21 cellular contexts compared by ENCODE assay signal in the genomic region with DNA sequence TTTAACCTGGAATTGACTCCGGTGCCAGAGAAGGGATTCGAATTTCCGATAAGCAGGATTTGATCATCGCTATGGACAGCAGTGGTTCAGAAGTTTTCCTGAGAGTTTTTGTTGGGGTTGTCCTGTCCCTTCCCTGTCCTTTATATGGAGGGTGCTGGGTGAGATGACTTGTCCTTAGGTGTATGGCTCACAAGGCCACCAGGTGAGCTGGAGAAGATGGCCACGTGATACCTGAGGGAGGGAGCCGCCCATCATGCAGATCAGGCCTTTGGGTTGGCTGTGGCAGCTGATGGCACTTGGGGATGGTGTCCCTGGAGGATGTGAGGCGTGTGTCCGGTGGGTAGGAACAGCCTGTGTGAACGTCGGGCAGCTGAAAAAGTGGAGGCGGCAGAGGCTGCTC.
DNase-seq lines count a peak whose midpoint lies in the region; ATAC-seq and TF ChIP-seq lines count a peak whose summit lies in the region.
"Had no signal": no experiment of that assay in that cellular context is flagged by ENCODE, and none has a peak within 500 bp of the region (broad histone marks: within the 10 kb centered on the region; RNA-seq: fewer than 3 reads in every experiment).

No MANE protein-coding gene starts in this region.

- 94 to 100% methylated on average over 5 to 11 of the region's 11 CpGs for WGBS in endodermal cell (ENCODE audit: insufficient coverage in 1 of 2, insufficient read length in 1 of 2), 2 experiments

- H3K4me1 ChIP-seq in endodermal cell (ENCODE audit: control insufficient read depth, insufficient read depth, low read length) (no peaks in the 10 kb centered on the region), osteoblast (ENCODE audit: insufficient read depth, low read length) (peaks cover under 1% of the 10 kb centered on the region)
- H3K4me1 ChIP-seq: A549, BE2C had no signal

- no peak overlapping the region for H3K27ac Mint-ChIP-seq in activated CD8-positive, alpha-beta memory T cell treated with anti-CD3 and anti-CD28 coated beads, Interleukin-2, amount 10 ng/mL, durations not matched to agents 7 days and 5 days
- H3K27ac Mint-ChIP-seq in endodermal cell: no peak overlapping the region
- H3K27ac Mint-ChIP-seq in activated T-cell treated with anti-CD3 and anti-CD28 coated beads, Interleukin-2, amount 50 U/mL, for 72 hours: no peak overlapping the region
- H3K27ac Mint-ChIP-seq: CD4-positive, alpha-beta memory T cell had no signal

- no peak overlapping the region for H3K4me3 Mint-ChIP-seq in activated CD8-positive, alpha-beta memory T cell treated with anti-CD3 and anti-CD28 coated beads, Interleukin-2, amount 10 ng/mL, durations not matched to agents 7 days and 5 days
- no peak overlapping the region for H3K4me3 Mint-ChIP-seq in endodermal cell
- H3K4me3 Mint-ChIP-seq in activated T-cell treated with anti-CD3 and anti-CD28 coated beads, Interleukin-2, amount 50 U/mL, for 72 hours: no peak overlapping the region
- H3K4me3 Mint-ChIP-seq: CD4-positive, alpha-beta memory T cell had no signal

- no peak for ATAC-seq in activated CD8-positive, alpha-beta memory T cell treated with anti-CD3 and anti-CD28 coated beads, Interleukin-2, amount 10 ng/mL, durations not matched to agents 7 days and 5 days
- ATAC-seq in GM18909 (IDR thresholded peaks at IDR 0.05; ENCODE audit: poor library complexity, unreplicated experiment): no peak
- ATAC-seq in activated T-cell treated with anti-CD3 and anti-CD28 coated beads, Interleukin-2, amount 50 U/mL, for 72 hours (replicated peaks in 1 of 2): no peak
- ATAC-seq: A549 had no signal

- no peak overlapping the region for H3K9ac ChIP-seq in endodermal cell (ENCODE audit: extremely low read depth, low read length, poor library complexity, severe bottlenecking)

- no peak overlapping the region for H2AFZ ChIP-seq in osteoblast (ENCODE audit: low read length)

- no peaks in the 10 kb centered on the region for H3K4me1 Mint-ChIP-seq in activated CD8-positive, alpha-beta memory T cell treated with anti-CD3 and anti-CD28 coated beads, Interleukin-2, amount 10 ng/mL, durations not matched to agents 7 days and 5 days
- no peaks in the 10 kb centered on the region for H3K4me1 Mint-ChIP-seq in endodermal cell
- H3K4me1 Mint-ChIP-seq in activated T-cell treated with anti-CD3 and anti-CD28 coated beads, Interleukin-2, amount 50 U/mL, for 72 hours (ENCODE audit: low read depth): no peaks in the 10 kb centered on the region
- H3K4me1 Mint-ChIP-seq: CD4-positive, alpha-beta memory T cell had no signal

- H3K9me3 ChIP-seq in endodermal cell (ENCODE audit: control insufficient read depth, low read length) (peaks cover 4% of the 10 kb centered on the region), osteoblast (ENCODE audit: low read depth, low read length) (no peaks in the 10 kb centered on the region)
- H3K9me3 ChIP-seq: BE2C had no signal

- no peaks in the 10 kb centered on the region for H3K36me3 Mint-ChIP-seq in activated CD8-positive, alpha-beta memory T cell treated with anti-CD3 and anti-CD28 coated beads, Interleukin-2, amount 10 ng/mL, durations not matched to agents 7 days and 5 days
- no peaks in the 10 kb centered on the region for H3K36me3 Mint-ChIP-seq in endodermal cell (ENCODE audit: low read depth)
- no peaks in the 10 kb centered on the region for H3K36me3 Mint-ChIP-seq in activated T-cell treated with anti-CD3 and anti-CD28 coated beads, Interleukin-2, amount 50 U/mL, for 72 hours (ENCODE audit: insufficient read depth in 2 of 2)
- H3K36me3 Mint-ChIP-seq: CD4-positive, alpha-beta memory T cell had no signal

- H3K9me3 Mint-ChIP-seq in activated CD8-positive, alpha-beta memory T cell treated with anti-CD3 and anti-CD28 coated beads, Interleukin-2, amount 10 ng/mL, durations not matched to agents 7 days and 5 days (ENCODE audit: low read depth): peaks cover 2% of the 10 kb centered on the region
- peaks cover 3% of the 10 kb centered on the region for H3K9me3 Mint-ChIP-seq in endodermal cell
- peaks cover 0 to 2% of the 10 kb centered on the region in 2 donors for H3K9me3 Mint-ChIP-seq in activated T-cell treated with anti-CD3 and anti-CD28 coated beads, Interleukin-2, amount 50 U/mL, for 72 hours

- H3K27me3 Mint-ChIP-seq in activated CD8-positive, alpha-beta memory T cell treated with anti-CD3 and anti-CD28 coated beads, Interleukin-2, amount 10 ng/mL, durations not matched to agents 7 days and 5 days: peaks cover 2% of the 10 kb centered on the region
- peaks cover 8% of the 10 kb centered on the region for H3K27me3 Mint-ChIP-seq in endodermal cell (ENCODE audit: insufficient read depth)
- no peaks in the 10 kb centered on the region for H3K27me3 Mint-ChIP-seq in activated T-cell treated with anti-CD3 and anti-CD28 coated beads, Interleukin-2, amount 50 U/mL, for 72 hours (ENCODE audit: low read depth)

- H3K27me3 ChIP-seq in endodermal cell (ENCODE audit: control insufficient read depth, insufficient read depth, low read length, poor library complexity, severe bottlenecking): no peaks in the 10 kb centered on the region
- peaks cover 5% of the 10 kb centered on the region for H3K27me3 ChIP-seq in osteoblast (ENCODE audit: insufficient read depth, low read length)
- H3K27me3 ChIP-seq: BE2C had no signal

- H3K36me3 ChIP-seq in endodermal cell (ENCODE audit: control insufficient read depth, insufficient read depth, low read length) (no peaks in the 10 kb centered on the region), osteoblast (ENCODE audit: insufficient read depth, low read length) (no peaks in the 10 kb centered on the region)
- H3K36me3 ChIP-seq: BE2C had no signal

- CTCF ChIA-PET in activated CD8-positive, alpha-beta memory T cell treated with anti-CD3 and anti-CD28 coated beads, Interleukin-2, amount 10 ng/mL, durations not matched to agents 7 days and 5 days (lab: Charles Lee): no interaction called here

- no peaks in the 10 kb centered on the region for H4K20me1 ChIP-seq in osteoblast (ENCODE audit: insufficient read depth, low read length)

- H3K79me2 ChIP-seq in osteoblast (ENCODE audit: insufficient read depth, low read length): no peaks in the 10 kb centered on the region

- H3K4me3 ChIP-seq in endodermal cell (ENCODE audit: low read length) (no peak overlapping the region), osteoblast (ENCODE audit: insufficient read depth, low read length) (no peak overlapping the region), foreskin fibroblast (ENCODE audit: low read depth in 1 of 2, low read length in 2 of 2) (no peak overlapping the region)
- H3K4me3 ChIP-seq: A549 had no signal

- H3K27ac ChIP-seq in endodermal cell (ENCODE audit: low read depth, low read length) (no peak overlapping the region), osteoblast (ENCODE audit: low read depth, low read length) (no peak overlapping the region)
- H3K27ac ChIP-seq: A549 had no signal

- DNase-seq in activated CD8-positive, alpha-beta memory T cell treated with anti-CD3 and anti-CD28 coated beads, Interleukin-2, amount 50 U/mL, for 48 hours: peak; percentile 8
- no peak for DNase-seq in activated CD8-positive, alpha-beta memory T cell treated with anti-CD3 and anti-CD28 coated beads, Interleukin-2, amount 10 ng/mL, durations not matched to agents 7 days and 5 days
- DNase-seq in endodermal cell: peak; percentile 19
- peak; percentile 30 for DNase-seq in osteoblast (ENCODE audit: insufficient read length, low spot score, missing footprints)
- DNase-seq in foreskin fibroblast: no peak
- no peak for DNase-seq in activated T-cell treated with anti-CD3 and anti-CD28 coated beads, Interleukin-2, amount 50 U/mL, for 72 hours
- DNase-seq: 8988T; ACHN; AML-193; BE2C; C1 segment of cervical spinal cord; Calu3; CD4-positive, alpha-beta memory T cell; COR-L47; DMS53; DMS79 treated with DMSO at 0.1 percent for 48 hours; GF-D8; GOT3; HCEC 1CT had no signal

- TF ChIP-seq CTCF in endodermal cell (conservative IDR thresholded peaks at IDR 0.05) (no peak), osteoblast (IDR thresholded peaks at IDR 0.05; ENCODE audit: extremely low read depth, low read depth, low read length) (no peak), foreskin fibroblast (IDR thresholded peaks at IDR 0.05; ENCODE audit: low read depth, low read length) (no peak)

- no peak overlapping the region for H3K4me2 ChIP-seq in osteoblast (ENCODE audit: insufficient read depth, low read length)
- H3K4me2 ChIP-seq: A549 had no signal

Comparison
In these comparisons a context has a peak if more than half of its experiments do, and no peak if none do; other contexts are left out.
1. DNase-seq: peak in activated CD8-positive, alpha-beta memory T cell treated with anti-CD3 and anti-CD28 coated beads, Interleukin-2, amount 50 U/mL, for 48 hours (single experiment), endodermal cell (single experiment) and osteoblast (single experiment); none in activated CD8-positive, alpha-beta memory T cell treated with anti-CD3 and anti-CD28 coated beads, Interleukin-2, amount 10 ng/mL, durations not matched to agents 7 days and 5 days (single experiment), foreskin fibroblast (0 of 2) and activated T-cell treated with anti-CD3 and anti-CD28 coated beads, Interleukin-2, amount 50 U/mL, for 72 hours (0 of 2).